Comparison of ENCODE assay signal across 24 cellular contexts in genomic region chr19:19226204-19226603, GRCh38. TPM values are rescaled to one million over a fixed set of nuclear protein-coding genes. Genes with fewer than 3 reads are reported as not detected.
DNase-seq lines count a peak whose midpoint lies in the region; ATAC-seq, FAIRE-seq and TF ChIP-seq lines count a peak whose summit lies in the region.
"Had no signal": no experiment of that assay in that cellular context is flagged by ENCODE, and none has a peak within 500 bp of the region (broad histone marks: within the 10 kb centered on the region; RNA-seq: fewer than 3 reads in every experiment).

No MANE protein-coding gene starts in this region.

- H3K9me3 ChIP-seq in HepG2 (ENCODE audit: low read length) (no peaks in the 10 kb centered on the region), right lobe of liver (no peaks in the 10 kb centered on the region), neuronal stem cell (replicated peaks in 1 of 2; ENCODE audit: control insufficient read depth in 2 of 2, insufficient read depth in 1 of 2, low read depth in 1 of 2, low read length in 2 of 2) (peaks cover 0 to 7% of the 10 kb centered on the region in 2 donors)
- H3K9me3 ChIP-seq: A549; BE2C; BLaER1 treated with 17β-estradiol and CSF1 and Interleukin-3, amounts not matched to agents 10 nM and 100 nM had no signal

- POLR2A ChIA-PET in HepG2 (lab: Yijun Ruan, JAX): interaction anchor here (2.2 kb wide), 1 partner anchor 23 kb away, joined by 9 read pairs; the partner anchor contains the start of gene NR2C2AP

- TF ChIP-seq CTCF in HepG2 (CRISPR knock-in tag; IDR thresholded peaks at IDR 0.05): no peak
- TF ChIP-seq CTCF in right lobe of liver (IDR thresholded peaks at IDR 0.05): no peak

- in situ Hi-C loops in HepG2 (cut with HindIII; ENCODE audit: extremely low pct_ligation_motif_present, low pct_unique_long_range_greater_than_20kb): no loop called here

- H3K14ac ChIP-seq in neuronal stem cell (ENCODE audit: low read length): no peak overlapping the region

- BruUV-seq in HepG2 (replicated peaks; lab: Mats Ljungman, UMichigan): no TSS peak

- intact Hi-C loops in HepG2 (cut with micrococcal nuclease; ENCODE audit: unreplicated experiment): loop anchor here (5.0 kb wide), 1 partner anchor 46 kb away; the partner anchor contains the start of gene TM6SF2
- intact Hi-C loops in right lobe of liver (cut with DNase I): no loop called here

- H3K18ac ChIP-seq in neuronal stem cell (ENCODE audit: low read length): no peak overlapping the region

- H3K9ac ChIP-seq in HepG2 (ENCODE audit: insufficient read depth, low read depth, low read length) (no peak overlapping the region), neuronal stem cell (ENCODE audit: low read depth, low read length, poor library complexity) (no peak overlapping the region)
- H3K9ac ChIP-seq: BLaER1 treated with 17β-estradiol and CSF1 and Interleukin-3, amounts not matched to agents 10 nM and 100 nM; GM23248 had no signal

- H3K27ac ChIP-seq in HepG2 (ENCODE audit: extremely low read length, insufficient read depth, low read length): no peak overlapping the region
- H3K27ac ChIP-seq in right lobe of liver: no peak overlapping the region
- H3K27ac ChIP-seq in neuronal stem cell (replicated peaks; ENCODE audit: low read length): no peak overlapping the region
- H3K27ac ChIP-seq: 22Rv1; BLaER1 treated with 17β-estradiol and CSF1 and Interleukin-3, amounts not matched to agents 10 nM and 100 nM; GM23248 had no signal

- ATAC-seq in HepG2: no peak
- no peak for ATAC-seq in right lobe of liver

- H2BK120ac ChIP-seq in neuronal stem cell (ENCODE audit: low read depth, low read length): no peak overlapping the region

- no peak overlapping the region for H2BK15ac ChIP-seq in neuronal stem cell (ENCODE audit: low read length)

- H2AK5ac ChIP-seq in neuronal stem cell (ENCODE audit: low read depth, low read length): no peak overlapping the region

- no peak for TF ChIP-seq POLR2A in HepG2 (IDR thresholded peaks at IDR 0.05; ENCODE audit: insufficient read depth in 1 of 2, low read depth in 2 of 2, low read length in 2 of 2)
- no peak for TF ChIP-seq POLR2A in right lobe of liver (IDR thresholded peaks at IDR 0.05)

- H2AFZ ChIP-seq in HepG2 (ENCODE audit: low read length): no peak overlapping the region
- no peak overlapping the region for H2AFZ ChIP-seq in neuronal stem cell (ENCODE audit: low read length)
- H2AFZ ChIP-seq: GM23248 had no signal

- TF ChIP-seq RAD21 in HepG2 (CRISPR knock-in tag; IDR thresholded peaks at IDR 0.05): no peak

- H4K91ac ChIP-seq in neuronal stem cell (ENCODE audit: low read depth, low read length, poor library complexity): no peak overlapping the region

- no peak for DNase-seq in HepG2 (ENCODE audit: low spot score)
- DNase-seq in right lobe of liver: no peak
- no peak for DNase-seq in neuronal stem cell (ENCODE audit: low spot score)
- DNase-seq in urothelium cell line (ENCODE audit: low spot score): no peak
- no peak for DNase-seq in RCC 7860 (ENCODE audit: low spot score)
- DNase-seq in islet precursor cell: no peak
- DNase-seq: ACHN; AML-193; BE2C; CD4-positive, alpha-beta T cell; CD8-positive, alpha-beta memory T cell; DMS 273 treated with DMSO at 0.1 percent for 48 hours; DMS79; EL; GDM1; GM23248 had no signal

- WGBS in HepG2 (ENCODE audit: low lambda C conversion rate): 29% methylated on average over 5 of the region's 5 CpGs
- WGBS in right lobe of liver (ENCODE audit: insufficient coverage, low coverage, low lambda C conversion rate, missing lambda C conversion rate): 40% methylated on average over 1 of the region's 5 CpGs
- no CpG with 5 or more reads among the region's 5 CpGs for WGBS in neuronal stem cell (ENCODE audit: extremely low coverage in 2 of 2, insufficient read length in 2 of 2, insufficient replicate concordance in 1 of 2), 2 donors

- no peak for FAIRE-seq in HepG2 (lab: Jason Lieb, UNC)
- no peak for FAIRE-seq in urothelium cell line (lab: Jason Lieb, UNC)
- FAIRE-seq in RCC 7860 (lab: Jason Lieb, UNC): no peak
- FAIRE-seq: A549, D721Med, GM12878, GM19239 had no signal

- peak overlapping the region; percentile 75 for H2BK5ac ChIP-seq in neuronal stem cell (ENCODE audit: low read length)

- CTCF ChIA-PET in HepG2 (lab: Yijun Ruan, JAX; ENCODE audit: low intra/inter-chr PET ratio, low total read pairs): no interaction called here

- H3K27me3 ChIP-seq in HepG2 (ENCODE audit: control insufficient read depth in 1 of 2, insufficient read depth in 2 of 2, low read length in 2 of 2): peaks cover 6 to 47% of the 10 kb centered on the region in 2 experiments
- no peaks in the 10 kb centered on the region for H3K27me3 ChIP-seq in right lobe of liver
- H3K27me3 ChIP-seq in neuronal stem cell (ENCODE audit: control insufficient read depth in 3 of 3, insufficient read depth in 3 of 3, low read depth in 1 of 3, low read length in 3 of 3): peaks cover 0 to 16% (median 0%) of the 10 kb centered on the region in 3 experiments
- H3K27me3 ChIP-seq: BE2C had no signal

- TF ChIP-seq EP300 in HepG2 (IDR thresholded peaks at IDR 0.05; ENCODE audit: low read depth in 2 of 2, low read length in 2 of 2): no peak
- no peak for TF ChIP-seq EP300 in HepG2 (CRISPR knock-in tag; IDR thresholded peaks at IDR 0.05; ENCODE audit: borderline replicate concordance)

- H3K4ac ChIP-seq in neuronal stem cell (ENCODE audit: low read length): no peak overlapping the region

- no peak overlapping the region for H3K4me3 ChIP-seq in HepG2 (replicated peaks in 1 of 3; ENCODE audit: insufficient read depth in 1 of 3, low read depth in 2 of 3, low read length in 3 of 3)
- no peak overlapping the region for H3K4me3 ChIP-seq in right lobe of liver
- no peak overlapping the region for H3K4me3 ChIP-seq in neuronal stem cell (ENCODE audit: low read length in 2 of 2)
- H3K4me3 ChIP-seq: BLaER1 treated with 17β-estradiol and CSF1 and Interleukin-3, amounts not matched to agents 10 nM and 100 nM; GM12878; GM23248 had no signal

- no peak overlapping the region for H2BK12ac ChIP-seq in neuronal stem cell (ENCODE audit: low read length)

- H3K23ac ChIP-seq in neuronal stem cell (ENCODE audit: low read depth, low read length, poor library complexity): no peak overlapping the region

- peaks cover 6% of the 10 kb centered on the region for H3K79me1 ChIP-seq in neuronal stem cell (ENCODE audit: low read depth, low read length)

- no peaks in the 10 kb centered on the region for H4K20me1 ChIP-seq in HepG2 (ENCODE audit: insufficient read depth, low read length)

- H3K36me3 ChIP-seq in HepG2 (replicated peaks in 1 of 2; ENCODE audit: control insufficient read depth in 1 of 2, insufficient read depth in 2 of 2, low read length in 2 of 2) (no peaks in the 10 kb centered on the region), right lobe of liver (no peaks in the 10 kb centered on the region), neuronal stem cell (replicated peaks in 1 of 2; ENCODE audit: control insufficient read depth in 2 of 2, insufficient read depth in 2 of 2, low read length in 2 of 2) (peaks cover 0 to 66% of the 10 kb centered on the region in 2 donors)
- H3K36me3 ChIP-seq: BE2C; BLaER1 treated with 17β-estradiol and CSF1 and Interleukin-3, amounts not matched to agents 10 nM and 100 nM had no signal

- H3K79me2 ChIP-seq in HepG2 (ENCODE audit: insufficient read depth, low read length): no peaks in the 10 kb centered on the region

- no peak overlapping the region for H4K8ac ChIP-seq in neuronal stem cell (ENCODE audit: low read depth, low read length)

- H3K4me1 ChIP-seq in HepG2 (ENCODE audit: insufficient read depth, low read length) (peaks cover 32% of the 10 kb centered on the region), right lobe of liver (peaks cover 0 to 10% (median 3%) of the 10 kb centered on the region in 4 donors), neuronal stem cell (ENCODE audit: control insufficient read depth in 2 of 2, insufficient read depth in 1 of 2, low read depth in 1 of 2, low read length in 2 of 2) (peaks cover 0 to 1% of the 10 kb centered on the region in 2 donors)
- H3K4me1 ChIP-seq: BE2C had no signal

- H3K4me2 ChIP-seq in HepG2 (ENCODE audit: low read depth, low read length) (no peak overlapping the region), neuronal stem cell (ENCODE audit: insufficient read depth, low read length, poor library complexity, severe bottlenecking) (no peak overlapping the region)

RNA-seq across cellular contexts. Expression of gene NCAN, which starts 14.4 kb away (rescaled TPM):
- total RNA-seq in HepG2 (2016; rRNA removed; fragmentation: Illumina TruSeq; extraction: Trizol): not detected in 2 replicates
- not detected in 2 replicates for total RNA-seq in HepG2 (2016; cell fraction: cytosol; rRNA removed; fragmentation: Illumina TruSeq; extraction: Trizol; ENCODE audit: low read depth)
- 0.06 TPM in 1 of 2 replicates, not detected in the other for total RNA-seq in HepG2 (2016; cell fraction: insoluble cytoplasmic fraction; rRNA removed; fragmentation: Illumina TruSeq; extraction: Trizol)
- total RNA-seq in HepG2 (2016; cell fraction: membrane; rRNA removed; fragmentation: Illumina TruSeq; extraction: Trizol): not detected in 2 replicates
- total RNA-seq in HepG2 (2016; cell fraction: nucleus; rRNA removed; fragmentation: Illumina TruSeq; extraction: Trizol): not detected in 2 replicates
- 0.05 TPM in 1 of 2 replicates, not detected in the other for polyA plus RNA-seq in HepG2 (2011; rRNA removed)
- 0.03 TPM in 2 replicates for polyA plus RNA-seq in HepG2 (2011; cell fraction: cytosol; rRNA removed)
- 0.03 and 0.05 TPM in 2 replicates for polyA plus RNA-seq in HepG2 (2011; cell fraction: nucleus; rRNA removed)
- polyA plus RNA-seq in HepG2 (2012): 0.04 TPM in 1 of 2 replicates, not detected in the other
- polyA plus RNA-seq in HepG2 (2016; cell fraction: cytosol; fragmentation: Illumina TruSeq; extraction: Trizol; ENCODE audit: low read depth): not detected in 2 replicates
- 0.05 TPM in 1 of 2 replicates, not detected in the other for polyA plus RNA-seq in HepG2 (2016; cell fraction: insoluble cytoplasmic fraction; fragmentation: Illumina TruSeq; extraction: Trizol; ENCODE audit: low read depth)
- not detected in 2 replicates for polyA plus RNA-seq in HepG2 (2016; cell fraction: membrane; fragmentation: Illumina TruSeq; extraction: Trizol; ENCODE audit: low read depth)
- polyA plus RNA-seq in HepG2 (2016; cell fraction: nucleus; fragmentation: Illumina TruSeq; extraction: Trizol; ENCODE audit: insufficient read depth, low read depth): 0.19 TPM in 1 of 2 replicates, not detected in the other
- polyA minus RNA-seq in HepG2 (2011; rRNA and poly(A)+ RNA removed; ENCODE audit: low replicate concordance): 0.09 TPM in 1 of 2 replicates, not detected in the other
- not detected in 2 replicates for polyA minus RNA-seq in HepG2 (2011; cell fraction: cytosol; rRNA and poly(A)+ RNA removed)
- 0.12 TPM in 1 of 2 replicates, not detected in the other for polyA minus RNA-seq in HepG2 (2011; cell fraction: nucleus; rRNA and poly(A)+ RNA removed)
- under 1 TPM in 4 of 6 experiments, not detected in 2; 0.04 to 0.07 (median 0.06) TPM for total RNA-seq in right lobe of liver
- 3.0 TPM for polyA plus RNA-seq in neuronal stem cell (2013, experiment 1 of 2)
- 3.1 TPM for polyA plus RNA-seq in neuronal stem cell (2013, experiment 2 of 2)
- total RNA-seq: CD4-positive, alpha-beta T cell; GM23248; H4 had no signal
- polyA plus RNA-seq: CD14-positive monocyte; CD8-positive, alpha-beta memory T cell; GM23248 had no signal

RNA-seq across cellular contexts. Expression of gene NR2C2AP, which starts 23.0 kb away (rescaled TPM):
- total RNA-seq in HepG2 (2016; rRNA removed; fragmentation: Illumina TruSeq; extraction: Trizol): 25.5 and 26.8 TPM in 2 replicates
- 14.8 and 22.9 TPM in 2 replicates for total RNA-seq in HepG2 (2016; cell fraction: cytosol; rRNA removed; fragmentation: Illumina TruSeq; extraction: Trizol; ENCODE audit: low read depth)
- total RNA-seq in HepG2 (2016; cell fraction: insoluble cytoplasmic fraction; rRNA removed; fragmentation: Illumina TruSeq; extraction: Trizol): 23.5 and 26.0 TPM in 2 replicates
- total RNA-seq in HepG2 (2016; cell fraction: membrane; rRNA removed; fragmentation: Illumina TruSeq; extraction: Trizol): 19.1 and 21.5 TPM in 2 replicates
- total RNA-seq in HepG2 (2016; cell fraction: nucleus; rRNA removed; fragmentation: Illumina TruSeq; extraction: Trizol): 19.4 and 19.6 TPM in 2 replicates
- polyA plus RNA-seq in HepG2 (2011; rRNA removed): 12.2 and 13.8 TPM in 2 replicates
- polyA plus RNA-seq in HepG2 (2011; cell fraction: cytosol; rRNA removed): 10.6 and 11.8 TPM in 2 replicates
- 17.7 and 18.2 TPM in 2 replicates for polyA plus RNA-seq in HepG2 (2011; cell fraction: nucleus; rRNA removed)
- polyA plus RNA-seq in HepG2 (2012): 9.3 and 13.3 TPM in 2 replicates
- polyA plus RNA-seq in HepG2 (2016; cell fraction: cytosol; fragmentation: Illumina TruSeq; extraction: Trizol; ENCODE audit: low read depth): 5.7 and 6.8 TPM in 2 replicates
- 19.7 and 21.9 TPM in 2 replicates for polyA plus RNA-seq in HepG2 (2016; cell fraction: insoluble cytoplasmic fraction; fragmentation: Illumina TruSeq; extraction: Trizol; ENCODE audit: low read depth)
- polyA plus RNA-seq in HepG2 (2016; cell fraction: membrane; fragmentation: Illumina TruSeq; extraction: Trizol; ENCODE audit: low read depth): 7.9 and 11.8 TPM in 2 replicates
- 34.7 and 38.0 TPM in 2 replicates for polyA plus RNA-seq in HepG2 (2016; cell fraction: nucleus; fragmentation: Illumina TruSeq; extraction: Trizol; ENCODE audit: insufficient read depth, low read depth)
- 7.3 and 22.9 TPM in 2 replicates for polyA minus RNA-seq in HepG2 (2011; rRNA and poly(A)+ RNA removed; ENCODE audit: low replicate concordance)
- 3.9 and 4.2 TPM in 2 replicates for polyA minus RNA-seq in HepG2 (2011; cell fraction: cytosol; rRNA and poly(A)+ RNA removed)
- polyA minus RNA-seq in HepG2 (2011; cell fraction: nucleus; rRNA and poly(A)+ RNA removed): 3.6 and 4.0 TPM in 2 replicates
- 10 to 100 TPM in 1 of 6 experiments, 1 to 10 TPM in 5; 2.6 to 11.3 (median 5.4) TPM for total RNA-seq in right lobe of liver
- polyA plus RNA-seq in neuronal stem cell (2013, experiment 1 of 2): 5.6 TPM
- polyA plus RNA-seq in neuronal stem cell (2013, experiment 2 of 2): 5.8 TPM

RNA-seq across cellular contexts. Expression of gene RFXANK, which starts 34.1 kb away (rescaled TPM):
- 80.7 and 83.1 TPM in 2 replicates for total RNA-seq in HepG2 (2016; rRNA removed; fragmentation: Illumina TruSeq; extraction: Trizol)
- 25.6 and 30.2 TPM in 2 replicates for total RNA-seq in HepG2 (2016; cell fraction: cytosol; rRNA removed; fragmentation: Illumina TruSeq; extraction: Trizol; ENCODE audit: low read depth)
- total RNA-seq in HepG2 (2016; cell fraction: insoluble cytoplasmic fraction; rRNA removed; fragmentation: Illumina TruSeq; extraction: Trizol): 80.2 and 88.4 TPM in 2 replicates
- total RNA-seq in HepG2 (2016; cell fraction: membrane; rRNA removed; fragmentation: Illumina TruSeq; extraction: Trizol): 35.6 and 40.8 TPM in 2 replicates
- total RNA-seq in HepG2 (2016; cell fraction: nucleus; rRNA removed; fragmentation: Illumina TruSeq; extraction: Trizol): 38.1 and 49.9 TPM in 2 replicates
- polyA plus RNA-seq in HepG2 (2011; rRNA removed): 49.9 and 56.1 TPM in 2 replicates
- polyA plus RNA-seq in HepG2 (2011; cell fraction: cytosol; rRNA removed): 34.1 and 52.6 TPM in 2 replicates
- 142 and 154 TPM in 2 replicates for polyA plus RNA-seq in HepG2 (2011; cell fraction: nucleus; rRNA removed)
- 34.7 and 59.7 TPM in 2 replicates for polyA plus RNA-seq in HepG2 (2012)
- 20.9 and 21.7 TPM in 2 replicates for polyA plus RNA-seq in HepG2 (2016; cell fraction: cytosol; fragmentation: Illumina TruSeq; extraction: Trizol; ENCODE audit: low read depth)
- 76.4 and 82.0 TPM in 2 replicates for polyA plus RNA-seq in HepG2 (2016; cell fraction: insoluble cytoplasmic fraction; fragmentation: Illumina TruSeq; extraction: Trizol; ENCODE audit: low read depth)
- 22.9 and 31.4 TPM in 2 replicates for polyA plus RNA-seq in HepG2 (2016; cell fraction: membrane; fragmentation: Illumina TruSeq; extraction: Trizol; ENCODE audit: low read depth)
- polyA plus RNA-seq in HepG2 (2016; cell fraction: nucleus; fragmentation: Illumina TruSeq; extraction: Trizol; ENCODE audit: insufficient read depth, low read depth): 69.3 and 92.4 TPM in 2 replicates
- 45.6 and 94.4 TPM in 2 replicates for polyA minus RNA-seq in HepG2 (2011; rRNA and poly(A)+ RNA removed; ENCODE audit: low replicate concordance)
- polyA minus RNA-seq in HepG2 (2011; cell fraction: cytosol; rRNA and poly(A)+ RNA removed): 17.8 and 18.0 TPM in 2 replicates
- polyA minus RNA-seq in HepG2 (2011; cell fraction: nucleus; rRNA and poly(A)+ RNA removed): 29.1 and 32.6 TPM in 2 replicates
- 10 to 100 TPM; 13.8 to 21.2 (median 17.3) TPM for total RNA-seq in right lobe of liver
- polyA plus RNA-seq in neuronal stem cell (2013, experiment 1 of 2): 141 TPM
- polyA plus RNA-seq in neuronal stem cell (2013, experiment 2 of 2): 136 TPM

RNA-seq across cellular contexts. Expression of gene BORCS8, which starts 34.3 kb away (rescaled TPM):
- 13.3 and 16.8 TPM in 2 replicates for total RNA-seq in HepG2 (2016; rRNA removed; fragmentation: Illumina TruSeq; extraction: Trizol)
- 5.8 and 6.2 TPM in 2 replicates for total RNA-seq in HepG2 (2016; cell fraction: cytosol; rRNA removed; fragmentation: Illumina TruSeq; extraction: Trizol; ENCODE audit: low read depth)
- total RNA-seq in HepG2 (2016; cell fraction: insoluble cytoplasmic fraction; rRNA removed; fragmentation: Illumina TruSeq; extraction: Trizol): 10.7 and 12.4 TPM in 2 replicates
- total RNA-seq in HepG2 (2016; cell fraction: membrane; rRNA removed; fragmentation: Illumina TruSeq; extraction: Trizol): 9.4 and 12.2 TPM in 2 replicates
- total RNA-seq in HepG2 (2016; cell fraction: nucleus; rRNA removed; fragmentation: Illumina TruSeq; extraction: Trizol): 7.5 TPM in 2 replicates
- polyA plus RNA-seq in HepG2 (2011; rRNA removed): 9.6 and 9.9 TPM in 2 replicates
- polyA plus RNA-seq in HepG2 (2011; cell fraction: cytosol; rRNA removed): 5.5 and 9.4 TPM in 2 replicates
- 19.1 and 20.9 TPM in 2 replicates for polyA plus RNA-seq in HepG2 (2011; cell fraction: nucleus; rRNA removed)
- polyA plus RNA-seq in HepG2 (2012): 5.3 and 5.7 TPM in 2 replicates
- 6.8 and 7.0 TPM in 2 replicates for polyA plus RNA-seq in HepG2 (2016; cell fraction: cytosol; fragmentation: Illumina TruSeq; extraction: Trizol; ENCODE audit: low read depth)
- polyA plus RNA-seq in HepG2 (2016; cell fraction: insoluble cytoplasmic fraction; fragmentation: Illumina TruSeq; extraction: Trizol; ENCODE audit: low read depth): 16.4 and 17.7 TPM in 2 replicates
- polyA plus RNA-seq in HepG2 (2016; cell fraction: membrane; fragmentation: Illumina TruSeq; extraction: Trizol; ENCODE audit: low read depth): 10.7 and 11.7 TPM in 2 replicates
- polyA plus RNA-seq in HepG2 (2016; cell fraction: nucleus; fragmentation: Illumina TruSeq; extraction: Trizol; ENCODE audit: insufficient read depth, low read depth): 17.6 and 20.8 TPM in 2 replicates
- polyA minus RNA-seq in HepG2 (2011; rRNA and poly(A)+ RNA removed; ENCODE audit: low replicate concordance): 13.1 and 33.4 TPM in 2 replicates
- polyA minus RNA-seq in HepG2 (2011; cell fraction: cytosol; rRNA and poly(A)+ RNA removed): 2.3 and 3.9 TPM in 2 replicates
- 6.1 and 9.5 TPM in 2 replicates for polyA minus RNA-seq in HepG2 (2011; cell fraction: nucleus; rRNA and poly(A)+ RNA removed)
- total RNA-seq in right lobe of liver: 10 to 100 TPM in 3 of 6 experiments, 1 to 10 TPM in 3; 6.0 to 12.2 (median 9.8) TPM
- polyA plus RNA-seq in neuronal stem cell (2013, experiment 1 of 2): 12.9 TPM
- polyA plus RNA-seq in neuronal stem cell (2013, experiment 2 of 2): 11.9 TPM

RNA-seq across cellular contexts. Expression of gene TM6SF2, which starts 46.9 kb away (rescaled TPM):
- 0.53 and 1.1 TPM in 2 replicates for total RNA-seq in HepG2 (2016; rRNA removed; fragmentation: Illumina TruSeq; extraction: Trizol)
- 0.35 TPM in 1 of 2 replicates, not detected in the other for total RNA-seq in HepG2 (2016; cell fraction: cytosol; rRNA removed; fragmentation: Illumina TruSeq; extraction: Trizol; ENCODE audit: low read depth)
- total RNA-seq in HepG2 (2016; cell fraction: insoluble cytoplasmic fraction; rRNA removed; fragmentation: Illumina TruSeq; extraction: Trizol): 0.52 and 1.7 TPM in 2 replicates
- total RNA-seq in HepG2 (2016; cell fraction: membrane; rRNA removed; fragmentation: Illumina TruSeq; extraction: Trizol): 0.83 and 1.2 TPM in 2 replicates
- 1.3 and 3.3 TPM in 2 replicates for total RNA-seq in HepG2 (2016; cell fraction: nucleus; rRNA removed; fragmentation: Illumina TruSeq; extraction: Trizol)
- 2.5 and 4.4 TPM in 2 replicates for polyA plus RNA-seq in HepG2 (2011; rRNA removed)
- polyA plus RNA-seq in HepG2 (2011; cell fraction: cytosol; rRNA removed): 1.8 and 2.5 TPM in 2 replicates
- polyA plus RNA-seq in HepG2 (2011; cell fraction: nucleus; rRNA removed): 22.0 and 25.8 TPM in 2 replicates
- 0.72 and 2.5 TPM in 2 replicates for polyA plus RNA-seq in HepG2 (2012)
- polyA plus RNA-seq in HepG2 (2016; cell fraction: cytosol; fragmentation: Illumina TruSeq; extraction: Trizol; ENCODE audit: low read depth): 0.96 and 1.4 TPM in 2 replicates
- 0.32 and 1.1 TPM in 2 replicates for polyA plus RNA-seq in HepG2 (2016; cell fraction: insoluble cytoplasmic fraction; fragmentation: Illumina TruSeq; extraction: Trizol; ENCODE audit: low read depth)
- polyA plus RNA-seq in HepG2 (2016; cell fraction: membrane; fragmentation: Illumina TruSeq; extraction: Trizol; ENCODE audit: low read depth): 0.78 and 1.2 TPM in 2 replicates
- polyA plus RNA-seq in HepG2 (2016; cell fraction: nucleus; fragmentation: Illumina TruSeq; extraction: Trizol; ENCODE audit: insufficient read depth, low read depth): 5.7 and 6.4 TPM in 2 replicates
- 3.3 TPM in 1 of 2 replicates, not detected in the other for polyA minus RNA-seq in HepG2 (2011; rRNA and poly(A)+ RNA removed; ENCODE audit: low replicate concordance)
- polyA minus RNA-seq in HepG2 (2011; cell fraction: cytosol; rRNA and poly(A)+ RNA removed): 1.1 TPM in 2 replicates
- 2.8 and 4.1 TPM in 2 replicates for polyA minus RNA-seq in HepG2 (2011; cell fraction: nucleus; rRNA and poly(A)+ RNA removed)
- total RNA-seq in right lobe of liver: 10 to 100 TPM; 10.9 to 64.1 (median 25.3) TPM
- 11.0 TPM for polyA plus RNA-seq in neuronal stem cell (2013, experiment 1 of 2)
- 10.3 TPM for polyA plus RNA-seq in neuronal stem cell (2013, experiment 2 of 2)
- total RNA-seq: CD4-positive, alpha-beta T cell; CD8-positive, alpha-beta memory T cell; H4 had no signal
- polyA plus RNA-seq: CD14-positive monocyte; CD8-positive, alpha-beta memory T cell; GM12878 had no signal
